3 cellular contexts compared by ENCODE assay signal in the genomic region with DNA sequence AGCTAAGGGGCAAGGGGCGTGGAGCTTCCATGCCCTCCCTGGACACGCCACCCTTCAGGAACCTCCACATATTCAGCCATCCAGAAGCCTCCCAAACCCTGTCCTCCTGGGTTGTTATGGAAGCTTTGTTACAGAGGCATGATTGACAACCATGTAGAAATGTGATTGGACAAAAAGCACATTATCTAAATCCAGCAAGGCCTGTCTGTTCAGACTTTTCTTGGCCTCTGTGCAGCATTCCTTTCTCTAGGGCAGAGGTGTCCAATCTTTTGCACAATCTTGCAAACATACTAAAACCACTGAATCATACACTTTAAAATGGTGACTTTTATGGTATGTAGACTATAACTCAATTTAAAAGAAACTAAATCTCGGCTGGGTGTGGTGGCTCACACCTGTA.
A peak's percentile ranks its signal among the peaks of the same experiment; 100 is the strongest.
TF ChIP-seq lines count a peak whose summit lies in the region.

No MANE protein-coding gene starts in this region.

TF ChIP-seq in IMR-90, 13 proteins besides CTCF, POLR2A, EP300 and RAD21:
- TF ChIP-seq CHD1 (IDR thresholded peaks at IDR 0.05; ENCODE audit: low read depth, low read length) (no peak), CEBPB (IDR thresholded peaks at IDR 0.05; ENCODE audit: low read depth, low read length) (peak; percentile 51; the same call in 1 of the 2 replicates)
- TF ChIP-seq, protein P1, sequence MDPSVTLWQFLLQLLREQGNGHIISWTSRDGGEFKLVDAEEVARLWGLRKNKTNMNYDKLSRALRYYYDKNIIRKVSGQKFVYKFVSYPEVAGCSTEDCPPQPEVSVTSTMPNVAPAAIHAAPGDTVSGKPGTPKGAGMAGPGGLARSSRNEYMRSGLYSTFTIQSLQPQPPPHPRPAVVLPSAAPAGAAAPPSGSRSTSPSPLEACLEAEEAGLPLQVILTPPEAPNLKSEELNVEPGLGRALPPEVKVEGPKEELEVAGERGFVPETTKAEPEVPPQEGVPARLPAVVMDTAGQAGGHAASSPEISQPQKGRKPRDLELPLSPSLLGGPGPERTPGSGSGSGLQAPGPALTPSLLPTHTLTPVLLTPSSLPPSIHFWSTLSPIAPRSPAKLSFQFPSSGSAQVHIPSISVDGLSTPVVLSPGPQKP (IDR thresholded peaks at IDR 0.05; ENCODE audit: borderline replicate concordance, low read depth, low read length), result no peak

TF ChIP-seq in GM12878, 131 proteins besides CTCF, POLR2A, EP300 and RAD21:
- TF ChIP-seq CHD1 (IDR thresholded peaks at IDR 0.05; ENCODE audit: low read depth, low read length), result no peak

TF ChIP-seq in SK-N-SH treated with all-trans-retinoic acid at 6 μM for 48 hours, 23 proteins besides CTCF, POLR2A, EP300 and RAD21:
- TF ChIP-seq OSR1 (CRISPR knock-in tag; IDR thresholded peaks at IDR 0.05) (no peak), ZFP30 (CRISPR knock-in tag; IDR thresholded peaks at IDR 0.05) (no peak), ZNF565 (CRISPR knock-in tag; conservative IDR thresholded peaks at IDR 0.05; ENCODE audit: low read depth) (no peak), ZC3H10 (CRISPR knock-in tag; IDR thresholded peaks at IDR 0.05) (no peak), RARB (CRISPR knock-in tag; IDR thresholded peaks at IDR 0.05) (no peak), ZFP3 (CRISPR knock-in tag; IDR thresholded peaks at IDR 0.05) (no peak), ARNTL (CRISPR knock-in tag; IDR thresholded peaks at IDR 0.05; ENCODE audit: borderline replicate concordance, low read depth) (no peak), PPARA (CRISPR knock-in tag; IDR thresholded peaks at IDR 0.05; ENCODE audit: borderline replicate concordance) (no peak), ZNF8 (CRISPR knock-in tag; IDR thresholded peaks at IDR 0.05) (no peak), TOX (CRISPR knock-in tag; IDR thresholded peaks at IDR 0.05; ENCODE audit: borderline replicate concordance) (no peak), TCF4 (CRISPR knock-in tag; IDR thresholded peaks at IDR 0.05; ENCODE audit: borderline replicate concordance) (no peak), BACH2 (CRISPR knock-in tag; IDR thresholded peaks at IDR 0.05; ENCODE audit: borderline replicate concordance) (no peak), CSDC2 (CRISPR knock-in tag; IDR thresholded peaks at IDR 0.05) (no peak)
- TF ChIP-seq, protein P2, sequence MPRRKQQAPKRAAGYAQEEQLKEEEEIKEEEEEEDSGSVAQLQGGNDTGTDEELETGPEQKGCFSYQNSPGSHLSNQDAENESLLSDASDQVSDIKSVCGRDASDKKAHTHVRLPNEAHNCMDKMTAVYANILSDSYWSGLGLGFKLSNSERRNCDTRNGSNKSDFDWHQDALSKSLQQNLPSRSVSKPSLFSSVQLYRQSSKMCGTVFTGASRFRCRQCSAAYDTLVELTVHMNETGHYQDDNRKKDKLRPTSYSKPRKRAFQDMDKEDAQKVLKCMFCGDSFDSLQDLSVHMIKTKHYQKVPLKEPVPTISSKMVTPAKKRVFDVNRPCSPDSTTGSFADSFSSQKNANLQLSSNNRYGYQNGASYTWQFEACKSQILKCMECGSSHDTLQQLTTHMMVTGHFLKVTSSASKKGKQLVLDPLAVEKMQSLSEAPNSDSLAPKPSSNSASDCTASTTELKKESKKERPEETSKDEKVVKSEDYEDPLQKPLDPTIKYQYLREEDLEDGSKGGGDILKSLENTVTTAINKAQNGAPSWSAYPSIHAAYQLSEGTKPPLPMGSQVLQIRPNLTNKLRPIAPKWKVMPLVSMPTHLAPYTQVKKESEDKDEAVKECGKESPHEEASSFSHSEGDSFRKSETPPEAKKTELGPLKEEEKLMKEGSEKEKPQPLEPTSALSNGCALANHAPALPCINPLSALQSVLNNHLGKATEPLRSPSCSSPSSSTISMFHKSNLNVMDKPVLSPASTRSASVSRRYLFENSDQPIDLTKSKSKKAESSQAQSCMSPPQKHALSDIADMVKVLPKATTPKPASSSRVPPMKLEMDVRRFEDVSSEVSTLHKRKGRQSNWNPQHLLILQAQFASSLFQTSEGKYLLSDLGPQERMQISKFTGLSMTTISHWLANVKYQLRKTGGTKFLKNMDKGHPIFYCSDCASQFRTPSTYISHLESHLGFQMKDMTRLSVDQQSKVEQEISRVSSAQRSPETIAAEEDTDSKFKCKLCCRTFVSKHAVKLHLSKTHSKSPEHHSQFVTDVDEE (CRISPR knock-in tag; IDR thresholded peaks at IDR 0.05), result no peak
- TF ChIP-seq, protein P3, sequence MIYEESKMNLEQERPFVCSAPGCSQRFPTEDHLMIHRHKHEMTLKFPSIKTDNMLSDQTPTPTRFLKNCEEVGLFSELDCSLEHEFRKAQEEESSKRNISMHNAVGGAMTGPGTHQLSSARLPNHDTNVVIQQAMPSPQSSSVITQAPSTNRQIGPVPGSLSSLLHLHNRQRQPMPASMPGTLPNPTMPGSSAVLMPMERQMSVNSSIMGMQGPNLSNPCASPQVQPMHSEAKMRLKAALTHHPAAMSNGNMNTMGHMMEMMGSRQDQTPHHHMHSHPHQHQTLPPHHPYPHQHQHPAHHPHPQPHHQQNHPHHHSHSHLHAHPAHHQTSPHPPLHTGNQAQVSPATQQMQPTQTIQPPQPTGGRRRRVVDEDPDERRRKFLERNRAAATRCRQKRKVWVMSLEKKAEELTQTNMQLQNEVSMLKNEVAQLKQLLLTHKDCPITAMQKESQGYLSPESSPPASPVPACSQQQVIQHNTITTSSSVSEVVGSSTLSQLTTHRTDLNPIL (CRISPR knock-in tag; IDR thresholded peaks at IDR 0.05; ENCODE audit: low read depth), result no peak
